In the genomic region with DNA sequence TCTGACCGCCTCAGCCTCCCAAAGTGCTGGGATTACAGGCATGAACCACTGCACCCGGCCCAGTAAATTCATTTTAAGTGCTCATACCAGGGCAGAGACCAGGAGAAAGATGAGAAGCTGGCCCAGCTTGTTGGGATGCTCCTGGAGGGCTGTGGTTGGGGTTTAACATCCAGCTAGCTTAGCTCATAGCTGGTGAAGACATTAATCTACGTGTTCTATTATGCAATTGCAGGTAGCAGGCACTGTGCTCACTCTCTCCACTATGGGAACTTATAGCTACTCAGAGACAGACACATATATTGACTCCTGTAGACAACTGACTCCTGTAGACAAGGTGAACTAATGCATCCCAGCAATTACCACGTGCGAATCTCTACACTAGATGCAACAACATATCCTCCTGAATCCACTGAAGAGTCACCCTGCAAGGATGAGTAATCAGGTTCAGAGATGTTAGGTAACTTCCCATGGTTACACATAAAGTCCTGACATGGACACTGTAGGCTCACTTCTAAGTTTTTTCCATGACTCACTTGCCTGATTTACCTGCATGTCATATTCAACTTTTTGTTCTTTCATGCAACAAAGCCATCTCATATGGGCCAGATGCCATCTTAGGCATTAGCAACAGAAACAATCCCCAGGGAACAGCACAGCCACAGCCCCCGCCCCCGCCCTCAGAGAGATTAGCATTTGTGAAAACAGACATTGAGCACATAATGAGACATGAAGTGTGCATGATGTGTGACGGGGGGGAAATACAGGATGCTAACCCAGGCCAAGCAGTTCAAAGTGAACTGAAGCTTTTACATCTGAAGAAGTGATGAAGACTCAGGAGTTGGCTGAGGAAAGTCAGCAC, we compare ENCODE assay signal across 8 cellular contexts. TPM values are rescaled to one million over a fixed set of nuclear protein-coding genes. Genes with fewer than 3 reads are reported as not detected.
DNase-seq lines count a peak whose midpoint lies in the region; ATAC-seq, FAIRE-seq and TF ChIP-seq lines count a peak whose summit lies in the region.

No MANE protein-coding gene starts in this region.

- peak; percentile 11 to 37 for DNase-seq in A549 (ENCODE audit: low read depth in 1 of 2, low spot score in 1 of 2)
- peak; percentile 29 to 36 (median 30) for DNase-seq in stimulated activated CD4-positive, alpha-beta T cell treated with anti-CD3 and anti-CD28 coated beads, Interleukin-12 subunit alpha, Interleukin-12 subunit beta, amount 100 ng/mL, for 48 hours (ENCODE audit: low read depth in 2 of 3, low spot score in 1 of 3)
- DNase-seq in NCI-H1092 treated with DMSO at 0.1 percent for 48 hours (lab: John Stamatoyannopoulos, UW): no peak
- DNase-seq in Right ventricle myocardium superior: no peak

- H3K27me3 Mint-ChIP-seq in activated naive CD4-positive, alpha-beta T cell treated with anti-CD3 and anti-CD28 coated beads, Interleukin-2, amount 50 U/mL, for 24 hours: no peaks in the 10 kb centered on the region

- TF ChIP-seq CTCF in A549 (IDR thresholded peaks at IDR 0.05): no peak

- H3K9me3 Mint-ChIP-seq in activated naive CD4-positive, alpha-beta T cell treated with anti-CD3 and anti-CD28 coated beads, Interleukin-2, amount 50 U/mL, for 24 hours: no peaks in the 10 kb centered on the region

- peak; percentile 13 for FAIRE-seq in A549 (lab: Jason Lieb, UNC)

- TF ChIP-seq RAD21 in A549 (conservative IDR thresholded peaks at IDR 0.05 in 1 of 2, IDR thresholded peaks at IDR 0.05 in 1 of 2): no peak

- no peak for TF ChIP-seq EP300 in A549 (IDR thresholded peaks at IDR 0.05)

- CTCF ChIA-PET in A549 (lab: Yijun Ruan, JAX): interaction anchor here (0.6 to 1.7 kb wide), 3 partner anchors 10 to 289 kb away, joined by 3 to 5 read pairs (median 4); no protein-coding TSS in a partner anchor

- no peak overlapping the region for H3K4me2 ChIP-seq in A549

- peak; percentile 73 to 86 for ATAC-seq in A549
- peak; percentile 59 for ATAC-seq in GM18870 (IDR thresholded peaks at IDR 0.05; ENCODE audit: unreplicated experiment)
- ATAC-seq in HG03558 (IDR thresholded peaks at IDR 0.05; ENCODE audit: extremely low read depth, unreplicated experiment): peak; percentile 56
- ATAC-seq in HG02763 (IDR thresholded peaks at IDR 0.05; ENCODE audit: unreplicated experiment): no peak
- no peak for ATAC-seq in Right ventricle myocardium superior (ENCODE audit: poor library complexity)

- intact Hi-C loops in Right ventricle myocardium superior (cut with DNase I): no loop called here

- H3K27ac ChIP-seq in A549: no peak overlapping the region

- H3K4me3 ChIP-seq in A549: no peak overlapping the region

- TF ChIP-seq POLR2A in A549 (IDR thresholded peaks at IDR 0.05; ENCODE audit: low read length): no peak

- H3K4me1 ChIP-seq in A549: 0 out of 3 replicates have a peak, but pooled peaks cover 4% of the 10 kb centered on the region

- peak overlapping the region; percentile 71 for H3K4me3 Mint-ChIP-seq in activated naive CD4-positive, alpha-beta T cell treated with anti-CD3 and anti-CD28 coated beads, Interleukin-2, amount 50 U/mL, for 24 hours

- peak overlapping the region; percentile 95 for H3K27ac Mint-ChIP-seq in activated naive CD4-positive, alpha-beta T cell treated with anti-CD3 and anti-CD28 coated beads, Interleukin-2, amount 50 U/mL, for 24 hours

- no peaks in the 10 kb centered on the region for H3K9me3 ChIP-seq in A549

- peaks cover 23% of the 10 kb centered on the region for H3K36me3 Mint-ChIP-seq in activated naive CD4-positive, alpha-beta T cell treated with anti-CD3 and anti-CD28 coated beads, Interleukin-2, amount 50 U/mL, for 24 hours

- 81% methylated on average over 8 of the region's 8 CpGs for WGBS in A549 (ENCODE audit: missing lambda C conversion rate)

- POLR2A ChIA-PET in A549 (lab: Yijun Ruan, JAX): no interaction called here

- peaks cover 32% of the 10 kb centered on the region for H3K4me1 Mint-ChIP-seq in activated naive CD4-positive, alpha-beta T cell treated with anti-CD3 and anti-CD28 coated beads, Interleukin-2, amount 50 U/mL, for 24 hours

TF ChIP-seq in A549, 52 proteins besides CTCF, POLR2A, EP300 and RAD21:
- TF ChIP-seq, protein P1, sequence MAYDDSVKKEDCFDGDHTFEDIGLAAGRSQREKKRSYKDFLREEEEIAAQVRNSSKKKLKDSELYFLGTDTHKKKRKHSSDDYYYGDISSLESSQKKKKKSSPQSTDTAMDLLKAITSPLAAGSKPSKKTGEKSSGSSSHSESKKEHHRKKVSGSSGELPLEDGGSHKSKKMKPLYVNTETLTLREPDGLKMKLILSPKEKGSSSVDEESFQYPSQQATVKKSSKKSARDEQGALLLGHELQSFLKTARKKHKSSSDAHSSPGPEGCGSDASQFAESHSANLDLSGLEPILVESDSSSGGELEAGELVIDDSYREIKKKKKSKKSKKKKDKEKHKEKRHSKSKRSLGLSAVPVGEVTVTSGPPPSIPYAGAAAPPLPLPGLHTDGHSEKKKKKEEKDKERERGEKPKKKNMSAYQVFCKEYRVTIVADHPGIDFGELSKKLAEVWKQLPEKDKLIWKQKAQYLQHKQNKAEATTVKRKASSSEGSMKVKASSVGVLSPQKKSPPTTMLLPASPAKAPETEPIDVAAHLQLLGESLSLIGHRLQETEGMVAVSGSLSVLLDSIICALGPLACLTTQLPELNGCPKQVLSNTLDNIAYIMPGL (CRISPR knock-in tag; IDR thresholded peaks at IDR 0.05; ENCODE audit: borderline replicate concordance): no peak
- TF ChIP-seq KDM1A (IDR thresholded peaks at IDR 0.05; ENCODE audit: low read depth): no peak
- TF ChIP-seq FOSL2 (IDR thresholded peaks at IDR 0.05): no peak
- TF ChIP-seq FOSL2 (CRISPR knock-in tag; IDR thresholded peaks at IDR 0.05): peak; percentile 51; the same call in 1 of the 2 replicates
- no peak for TF ChIP-seq ZNF302 (CRISPR knock-in tag; IDR thresholded peaks at IDR 0.05)
- TF ChIP-seq, protein P2, sequence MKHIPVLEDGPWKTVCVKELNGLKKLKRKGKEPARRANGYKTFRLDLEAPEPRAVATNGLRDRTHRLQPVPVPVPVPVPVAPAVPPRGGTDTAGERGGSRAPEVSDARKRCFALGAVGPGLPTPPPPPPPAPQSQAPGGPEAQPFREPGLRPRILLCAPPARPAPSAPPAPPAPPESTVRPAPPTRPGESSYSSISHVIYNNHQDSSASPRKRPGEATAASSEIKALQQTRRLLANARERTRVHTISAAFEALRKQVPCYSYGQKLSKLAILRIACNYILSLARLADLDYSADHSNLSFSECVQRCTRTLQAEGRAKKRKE (CRISPR knock-in tag; IDR thresholded peaks at IDR 0.05; ENCODE audit: low read depth): no peak

RNA-seq across cellular contexts. Expression of gene ERLIN1, which starts 37.2 kb away (rescaled TPM):
- polyA plus RNA-seq in A549 (2011; rRNA removed): 70.4 and 78.4 TPM in 2 replicates
- polyA plus RNA-seq in A549 (2012; cell fraction: cytosol; rRNA removed): 34.5 and 42.0 TPM in 2 replicates
- 17.5 and 18.4 TPM in 2 replicates for polyA plus RNA-seq in A549 (2012; cell fraction: nucleus; rRNA removed)
- 62.8 to 66.4 TPM (median 63.9 TPM) in 3 replicates for polyA plus RNA-seq in A549 (2017; fragmentation: RNase III; extraction: RNeasy Plus Mini Kit Qiagen cat#74134 plus additional on column Dnase treatment)
- 16.7 and 17.8 TPM in 2 replicates for polyA minus RNA-seq in A549 (2011; rRNA and poly(A)+ RNA removed)
- 6.9 TPM for total RNA-seq in Right ventricle myocardium superior

Comparison
In these comparisons a context has a peak if more than half of its experiments do, and no peak if none do; other contexts are left out.
1. ATAC-seq: peak in A549 (2 of 2), GM18870 (single experiment) and HG03558 (single experiment); none in HG02763 (single experiment) and Right ventricle myocardium superior (single experiment).
2. DNase-seq: peak in A549 (2 of 2) and stimulated activated CD4-positive, alpha-beta T cell treated with anti-CD3 and anti-CD28 coated beads, Interleukin-12 subunit alpha, Interleukin-12 subunit beta, amount 100 ng/mL, for 48 hours (3 of 3); none in NCI-H1092 treated with DMSO at 0.1 percent for 48 hours (single experiment) and Right ventricle myocardium superior (single experiment).